14 cellular contexts compared by ENCODE assay signal in the genomic region with DNA sequence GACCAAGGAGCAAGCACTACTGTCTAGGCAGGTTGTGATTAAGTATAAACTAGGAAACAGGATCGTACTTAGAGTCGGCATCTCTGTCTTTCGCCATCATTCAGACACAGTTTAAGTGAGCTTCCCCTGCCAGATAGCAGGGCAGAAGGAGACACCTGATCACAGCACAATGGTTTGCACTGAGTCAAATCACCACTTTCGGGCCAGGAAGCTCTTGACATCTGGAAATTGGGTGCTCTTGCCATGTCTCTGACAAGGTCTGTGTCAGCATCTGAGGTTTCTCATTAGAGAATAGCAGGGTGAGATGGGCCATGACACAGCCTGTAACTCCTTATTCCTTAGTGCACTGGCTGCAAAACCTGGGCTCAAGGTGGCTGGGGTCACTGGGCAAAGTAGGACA. TPM values are rescaled to one million over a fixed set of nuclear protein-coding genes. Genes with fewer than 3 reads are reported as not detected.
A peak's percentile ranks its signal among the peaks of the same experiment; 100 is the strongest.
DNase-seq lines count a peak whose midpoint lies in the region; ATAC-seq and TF ChIP-seq lines count a peak whose summit lies in the region.
"Had no signal": no experiment of that assay in that cellular context is flagged by ENCODE, and none has a peak within 500 bp of the region (broad histone marks: within the 10 kb centered on the region; RNA-seq: fewer than 3 reads in every experiment).

No MANE protein-coding gene starts in this region.

- H3K4me1 ChIP-seq in GM23338 (ENCODE audit: insufficient read depth): peaks cover 4% of the 10 kb centered on the region; the same call in 1 of the 2 replicates
- H3K4me1 ChIP-seq in OCI-LY3 (ENCODE audit: low read length): peaks cover 66% of the 10 kb centered on the region

- no peak for TF ChIP-seq CTCF in GM23338 (conservative IDR thresholded peaks at IDR 0.05; ENCODE audit: low read depth in 2 of 2)
- TF ChIP-seq CTCF in OCI-LY3 (IDR thresholded peaks at IDR 0.05; ENCODE audit: low read depth, low read length): no peak

- no peak overlapping the region for H3K27ac Mint-ChIP-seq in activated naive CD4-positive, alpha-beta T cell treated with anti-CD3 and anti-CD28 coated beads, Interleukin-2, amount 50 U/mL, for 72 hours
- H3K27ac Mint-ChIP-seq in GM23338: peak overlapping the region; percentile 3; the same call in 1 of the 2 replicates
- peak overlapping the region; percentile 89 for H3K27ac Mint-ChIP-seq in stimulated activated memory B cell treated with anti-CD40 and anti-IgM and Interleukin-4, amounts not matched to agents 10 μg/mL and 1 μg/mL and 100 μg/mL, for 72 hours
- H3K27ac Mint-ChIP-seq: activated T-helper 1 cell treated with anti-CD3 and anti-CD28 coated beads, Interleukin-12 subunit alpha, Interleukin-12 subunit beta, Interleukin-2, Interleukin-4 antibody, amounts not matched to agents 30 ng/mL and 10 ng/mL and 1 ng/mL, durations not matched to agents 14 hours and 24 hours and 36 hours had no signal

- H3K9me3 ChIP-seq in OCI-LY3 (ENCODE audit: insufficient read depth, low read length): no peaks in the 10 kb centered on the region
- H3K9me3 ChIP-seq: tibial artery had no signal

- H3K4me1 Mint-ChIP-seq in GM23338: peaks cover 19% of the 10 kb centered on the region
- H3K4me1 Mint-ChIP-seq in stimulated activated memory B cell treated with anti-CD40 and anti-IgM and Interleukin-4, amounts not matched to agents 10 μg/mL and 1 μg/mL and 100 μg/mL, for 72 hours: peaks cover 86% of the 10 kb centered on the region

- H2AFZ ChIP-seq in GM23338 (no peak overlapping the region), OCI-LY3 (ENCODE audit: low read depth, low read length) (no peak overlapping the region)

- H3K27me3 Mint-ChIP-seq in GM23338 (ENCODE audit: insufficient read depth, low read depth, poor library complexity): peaks cover 3% of the 10 kb centered on the region
- no peaks in the 10 kb centered on the region for H3K27me3 Mint-ChIP-seq in stimulated activated memory B cell treated with anti-CD40 and anti-IgM and Interleukin-4, amounts not matched to agents 10 μg/mL and 1 μg/mL and 100 μg/mL, for 72 hours

- H3K27ac ChIP-seq in GM23338 (ENCODE audit: low read depth) (no peak overlapping the region), OCI-LY3 (ENCODE audit: low read length) (no peak overlapping the region)
- H3K27ac ChIP-seq: tibial artery had no signal

- no peak overlapping the region for H3K9ac ChIP-seq in OCI-LY3 (ENCODE audit: low read length)

- no peaks in the 10 kb centered on the region for H3K27me3 ChIP-seq in GM23338 (ENCODE audit: insufficient read depth)
- H3K27me3 ChIP-seq in OCI-LY3 (ENCODE audit: low read depth, low read length): peaks cover 68% of the 10 kb centered on the region
- H3K27me3 ChIP-seq: tibial artery had no signal

- H3F3A ChIP-seq in GM23338 (replicated peaks; ENCODE audit: low read depth): no peaks in the 10 kb centered on the region

- H3K9me3 Mint-ChIP-seq in activated naive CD4-positive, alpha-beta T cell treated with anti-CD3 and anti-CD28 coated beads, Interleukin-2, amount 50 U/mL, for 72 hours: no peaks in the 10 kb centered on the region
- no peaks in the 10 kb centered on the region for H3K9me3 Mint-ChIP-seq in GM23338
- peaks cover 3% of the 10 kb centered on the region for H3K9me3 Mint-ChIP-seq in stimulated activated memory B cell treated with anti-CD40 and anti-IgM and Interleukin-4, amounts not matched to agents 10 μg/mL and 1 μg/mL and 100 μg/mL, for 72 hours
- H3K9me3 Mint-ChIP-seq: activated T-helper 1 cell treated with anti-CD3 and anti-CD28 coated beads, Interleukin-12 subunit alpha, Interleukin-12 subunit beta, Interleukin-2, Interleukin-4 antibody, amounts not matched to agents 30 ng/mL and 10 ng/mL and 1 ng/mL, durations not matched to agents 14 hours and 24 hours and 36 hours had no signal

- no peak for DNase-seq in activated naive CD4-positive, alpha-beta T cell treated with anti-CD3 and anti-CD28 coated beads, Interleukin-2, amount 50 U/mL, for 72 hours (ENCODE audit: low spot score in 2 of 2)
- no peak for DNase-seq in activated naive CD4-positive, alpha-beta T cell treated with Interleukin-2 at 50 U/mL for 16 hours
- DNase-seq in GM23338 (ENCODE audit: low spot score): no peak
- no peak for DNase-seq in SHP77 treated with DMSO at 0.1 percent for 48 hours (lab: John Stamatoyannopoulos, UW)
- DNase-seq: caudate nucleus, NCI-H1105 treated with DMSO at 0.1 percent for 48 hours, NCI-H526, SIG-M5, tibial artery had no signal

- no peaks in the 10 kb centered on the region for H3K36me3 Mint-ChIP-seq in activated naive CD4-positive, alpha-beta T cell treated with anti-CD3 and anti-CD28 coated beads, Interleukin-2, amount 50 U/mL, for 72 hours
- H3K36me3 Mint-ChIP-seq in GM23338 (ENCODE audit: low read depth): no peaks in the 10 kb centered on the region
- no peaks in the 10 kb centered on the region for H3K36me3 Mint-ChIP-seq in stimulated activated memory B cell treated with anti-CD40 and anti-IgM and Interleukin-4, amounts not matched to agents 10 μg/mL and 1 μg/mL and 100 μg/mL, for 72 hours

- H3K4me2 ChIP-seq in GM23338 (no peak overlapping the region), OCI-LY3 (ENCODE audit: low read length) (peak overlapping the region; percentile 49)

- H4K20me1 ChIP-seq in GM23338 (replicated peaks; ENCODE audit: insufficient read depth) (no peaks in the 10 kb centered on the region), OCI-LY3 (ENCODE audit: insufficient read depth, low read length) (peaks cover 13% of the 10 kb centered on the region; the same call in 1 of the 2 replicates)

- H3K9me2 ChIP-seq in GM23338 (ENCODE audit: insufficient read depth): no peaks in the 10 kb centered on the region

- ATAC-seq in activated naive CD4-positive, alpha-beta T cell treated with anti-CD3 and anti-CD28 coated beads, Interleukin-2, amount 50 U/mL, for 72 hours: peak; percentile 49 to 71
- ATAC-seq in GM23338: no peak
- peak; percentile 83 for ATAC-seq in stimulated activated memory B cell treated with anti-CD40 and anti-IgM and Interleukin-4, amounts not matched to agents 10 μg/mL and 1 μg/mL and 100 μg/mL, for 72 hours
- no peak for ATAC-seq in HG02588 (IDR thresholded peaks at IDR 0.05; ENCODE audit: unreplicated experiment)
- ATAC-seq in GM21367 (IDR thresholded peaks at IDR 0.05; ENCODE audit: unreplicated experiment): no peak

- H3K4me3 ChIP-seq in GM23338 (no peak overlapping the region), OCI-LY3 (ENCODE audit: low read length) (peak overlapping the region; percentile 23; the same call in 1 of the 2 replicates)
- H3K4me3 ChIP-seq: tibial artery had no signal

- H3K36me3 ChIP-seq in GM23338 (ENCODE audit: insufficient read depth) (no peaks in the 10 kb centered on the region), OCI-LY3 (replicated peaks; ENCODE audit: low read depth, low read length) (no peaks in the 10 kb centered on the region)
- H3K36me3 ChIP-seq: tibial artery had no signal

- H3K4me3 Mint-ChIP-seq in GM23338: no peak overlapping the region
- H3K4me3 Mint-ChIP-seq in stimulated activated memory B cell treated with anti-CD40 and anti-IgM and Interleukin-4, amounts not matched to agents 10 μg/mL and 1 μg/mL and 100 μg/mL, for 72 hours: peak overlapping the region; percentile 51
- H3K4me3 Mint-ChIP-seq: activated T-helper 1 cell treated with anti-CD3 and anti-CD28 coated beads, Interleukin-12 subunit alpha, Interleukin-12 subunit beta, Interleukin-2, Interleukin-4 antibody, amounts not matched to agents 30 ng/mL and 10 ng/mL and 1 ng/mL, durations not matched to agents 14 hours and 24 hours and 36 hours had no signal

- H3K79me2 ChIP-seq in GM23338 (replicated peaks; ENCODE audit: insufficient read depth): no peaks in the 10 kb centered on the region
- no peaks in the 10 kb centered on the region for H3K79me2 ChIP-seq in OCI-LY3 (ENCODE audit: low read length)

TF ChIP-seq in GM23338, 12 proteins besides CTCF, POLR2A, EP300 and RAD21 (continues in another document):
- TF ChIP-seq POLR2AphosphoS5 (IDR thresholded peaks at IDR 0.05; ENCODE audit: low read depth) (no peak), JUNB (IDR thresholded peaks at IDR 0.05; ENCODE audit: unreplicated experiment) (no peak), ZNF114 (CRISPR knock-in tag; IDR thresholded peaks at IDR 0.05) (no peak), STAT1 (IDR thresholded peaks at IDR 0.05; ENCODE audit: unreplicated experiment) (no peak), ZNF331 (CRISPR knock-in tag; IDR thresholded peaks at IDR 0.05; ENCODE audit: low read depth) (no peak), NANOG (IDR thresholded peaks at IDR 0.05; ENCODE audit: borderline replicate concordance) (no peak), EZH2phosphoT487 (IDR thresholded peaks at IDR 0.05; ENCODE audit: unreplicated experiment) (no peak)
- TF ChIP-seq, protein P1, sequence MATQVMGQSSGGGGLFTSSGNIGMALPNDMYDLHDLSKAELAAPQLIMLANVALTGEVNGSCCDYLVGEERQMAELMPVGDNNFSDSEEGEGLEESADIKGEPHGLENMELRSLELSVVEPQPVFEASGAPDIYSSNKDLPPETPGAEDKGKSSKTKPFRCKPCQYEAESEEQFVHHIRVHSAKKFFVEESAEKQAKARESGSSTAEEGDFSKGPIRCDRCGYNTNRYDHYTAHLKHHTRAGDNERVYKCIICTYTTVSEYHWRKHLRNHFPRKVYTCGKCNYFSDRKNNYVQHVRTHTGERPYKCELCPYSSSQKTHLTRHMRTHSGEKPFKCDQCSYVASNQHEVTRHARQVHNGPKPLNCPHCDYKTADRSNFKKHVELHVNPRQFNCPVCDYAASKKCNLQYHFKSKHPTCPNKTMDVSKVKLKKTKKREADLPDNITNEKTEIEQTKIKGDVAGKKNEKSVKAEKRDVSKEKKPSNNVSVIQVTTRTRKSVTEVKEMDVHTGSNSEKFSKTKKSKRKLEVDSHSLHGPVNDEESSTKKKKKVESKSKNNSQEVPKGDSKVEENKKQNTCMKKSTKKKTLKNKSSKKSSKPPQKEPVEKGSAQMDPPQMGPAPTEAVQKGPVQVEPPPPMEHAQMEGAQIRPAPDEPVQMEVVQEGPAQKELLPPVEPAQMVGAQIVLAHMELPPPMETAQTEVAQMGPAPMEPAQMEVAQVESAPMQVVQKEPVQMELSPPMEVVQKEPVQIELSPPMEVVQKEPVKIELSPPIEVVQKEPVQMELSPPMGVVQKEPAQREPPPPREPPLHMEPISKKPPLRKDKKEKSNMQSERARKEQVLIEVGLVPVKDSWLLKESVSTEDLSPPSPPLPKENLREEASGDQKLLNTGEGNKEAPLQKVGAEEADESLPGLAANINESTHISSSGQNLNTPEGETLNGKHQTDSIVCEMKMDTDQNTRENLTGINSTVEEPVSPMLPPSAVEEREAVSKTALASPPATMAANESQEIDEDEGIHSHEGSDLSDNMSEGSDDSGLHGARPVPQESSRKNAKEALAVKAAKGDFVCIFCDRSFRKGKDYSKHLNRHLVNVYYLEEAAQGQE (IDR thresholded peaks at IDR 0.05; ENCODE audit: unreplicated experiment): no peak

RNA-seq across cellular contexts. Expression of a gene that starts 8.3 kb away (rescaled TPM):
- total RNA-seq in activated naive CD4-positive, alpha-beta T cell treated with anti-CD3 and anti-CD28 coated beads, Interleukin-2, amount 50 U/mL, for 72 hours: 1 to 10 TPM in 1 of 2 donors, under 1 TPM in 1; 0.29 to 1.1 TPM
- total RNA-seq in GM23338 (2014; rRNA removed; shearing (Covaris generic)): 1.3 and 1.4 TPM in 2 replicates
- 0.42 and 0.44 TPM in 2 replicates for polyA plus RNA-seq in GM23338 (2016; fragmentation: Nextera tagmentation; extraction: Ambion mirVana)

Comparison
In these comparisons a context has a peak if more than half of its experiments do, and no peak if none do; other contexts are left out.
1. ATAC-seq: peak in activated naive CD4-positive, alpha-beta T cell treated with anti-CD3 and anti-CD28 coated beads, Interleukin-2, amount 50 U/mL, for 72 hours (2 of 2) and stimulated activated memory B cell treated with anti-CD40 and anti-IgM and Interleukin-4, amounts not matched to agents 10 μg/mL and 1 μg/mL and 100 μg/mL, for 72 hours (single experiment); none in GM23338 (single experiment), HG02588 (single experiment) and GM21367 (single experiment).
2. H3K27ac Mint-ChIP-seq: peak in GM23338 (single experiment) and stimulated activated memory B cell treated with anti-CD40 and anti-IgM and Interleukin-4, amounts not matched to agents 10 μg/mL and 1 μg/mL and 100 μg/mL, for 72 hours (single experiment); none in activated naive CD4-positive, alpha-beta T cell treated with anti-CD3 and anti-CD28 coated beads, Interleukin-2, amount 50 U/mL, for 72 hours (0 of 2).